27 cellular contexts compared by ENCODE assay signal in genomic region chr1:18629659-18630510, GRCh38. TPM values are rescaled to one million over a fixed set of nuclear protein-coding genes. Genes with fewer than 3 reads are reported as not detected.
DNase-seq lines count a peak whose midpoint lies in the region; ATAC-seq, FAIRE-seq and TF ChIP-seq lines count a peak whose summit lies in the region.
"Had no signal": no experiment of that assay in that cellular context is flagged by ENCODE, and none has a peak within 500 bp of the region (broad histone marks: within the 10 kb centered on the region; RNA-seq: fewer than 3 reads in every experiment).

No MANE protein-coding gene starts in this region.

- H4K20me1 ChIP-seq in H1 (replicated peaks in 1 of 2; ENCODE audit: control insufficient read depth in 1 of 2, insufficient read depth in 2 of 2, low read length in 2 of 2) (peaks cover 7 to 19% of the 10 kb centered on the region in 2 experiments), hepatocyte (ENCODE audit: insufficient read depth, poor library complexity, severe bottlenecking) (no peaks in the 10 kb centered on the region)

- no peak overlapping the region for H3K23ac ChIP-seq in H1 (ENCODE audit: insufficient read length)

- H3K9ac ChIP-seq in H1 (replicated peaks in 1 of 4; ENCODE audit: extremely low read depth in 1 of 4, low read depth in 3 of 4, low read length in 3 of 4): no peak overlapping the region

- H3K4me1 Mint-ChIP-seq in activated naive CD8-positive, alpha-beta T cell treated with anti-CD3 and anti-CD28 coated beads, Interleukin-2, amount 10 ng/mL, durations not matched to agents 7 days and 5 days: peaks cover 4% of the 10 kb centered on the region
- peaks cover 12% of the 10 kb centered on the region for H3K4me1 Mint-ChIP-seq in activated naive CD8-positive, alpha-beta T cell treated with anti-CD3 and anti-CD28 coated beads, Interleukin-2, amount 50 U/mL, for 24 hours
- peaks cover 35% of the 10 kb centered on the region for H3K4me1 Mint-ChIP-seq in nephron
- H3K4me1 Mint-ChIP-seq: activated B cell treated with CpG ODN at 0.5 μM for 24 hours had no signal

- TF ChIP-seq EP300 in H1 (IDR thresholded peaks at IDR 0.05; ENCODE audit: borderline replicate concordance in 1 of 2, low read depth in 2 of 2, low read length in 2 of 2): no peak

- no peak overlapping the region for H2BK12ac ChIP-seq in H1 (ENCODE audit: low read depth, low read length)

- H3K27ac ChIP-seq in H1 (ENCODE audit: low read depth, low read length): no peak overlapping the region
- H3K27ac ChIP-seq in foreskin keratinocyte: no peak overlapping the region
- H3K27ac ChIP-seq in hepatocyte: no peak overlapping the region
- H3K27ac ChIP-seq: C4-2B, neutrophil, suprapubic skin had no signal

- peaks cover 71 to 95% (median 90%) of the 10 kb centered on the region in 4 experiments for H3K27me3 ChIP-seq in H1 (replicated peaks in 1 of 4; ENCODE audit: control insufficient read depth in 3 of 4, extremely low read depth in 1 of 4, insufficient read depth in 3 of 4, low read length in 3 of 4)
- H3K27me3 ChIP-seq in foreskin keratinocyte: peaks cover 99% of the 10 kb centered on the region
- H3K27me3 ChIP-seq in hepatocyte: peaks cover 97% of the 10 kb centered on the region

- H3K14ac ChIP-seq in H1 (ENCODE audit: insufficient read length): no peak overlapping the region

- peak overlapping the region; percentile 93 for H3K18ac ChIP-seq in H1 (ENCODE audit: extremely low read depth, low read length)

- H2AFZ ChIP-seq in H1 (ENCODE audit: low read length) (no peak overlapping the region), hepatocyte (no peak overlapping the region)

- H3K9me3 Mint-ChIP-seq in activated naive CD8-positive, alpha-beta T cell treated with anti-CD3 and anti-CD28 coated beads, Interleukin-2, amount 10 ng/mL, durations not matched to agents 7 days and 5 days: no peaks in the 10 kb centered on the region
- H3K9me3 Mint-ChIP-seq in activated naive CD8-positive, alpha-beta T cell treated with anti-CD3 and anti-CD28 coated beads, Interleukin-2, amount 50 U/mL, for 24 hours: no peaks in the 10 kb centered on the region
- no peaks in the 10 kb centered on the region for H3K9me3 Mint-ChIP-seq in nephron
- H3K9me3 Mint-ChIP-seq: activated B cell treated with CpG ODN at 0.5 μM for 24 hours; activated CD4-positive, alpha-beta memory T cell treated with anti-CD3 and anti-CD28 coated beads, Interleukin-2, amount 10 ng/mL, durations not matched to agents 7 days and 5 days; activated T-cell treated with anti-CD3 and anti-CD28 coated beads, Interleukin-2, amount 50 U/mL, for 24 hours; stimulated activated effector memory CD8-positive, alpha-beta T cell treated with anti-CD3 and anti-CD28 coated beads, Interleukin-12 subunit alpha, Interleukin-12 subunit beta, amount 100 ng/mL, for 72 hours had no signal

- H3K36me3 ChIP-seq in H1 (ENCODE audit: control insufficient read depth in 2 of 4, insufficient read depth in 4 of 4, low read length in 3 of 4) (no peaks in the 10 kb centered on the region), hepatocyte (replicated peaks; ENCODE audit: insufficient read depth, low read depth) (no peaks in the 10 kb centered on the region)
- H3K36me3 ChIP-seq: HAP-1, neutrophil, suprapubic skin had no signal

- H3K23me2 ChIP-seq in H1 (ENCODE audit: low read depth, low read length): peaks cover 20% of the 10 kb centered on the region; the same call in 1 of the 2 replicates

- TF ChIP-seq CTCF in H1 (IDR thresholded peaks at IDR 0.05; ENCODE audit: control extremely low read depth in 1 of 3, insufficient read depth in 1 of 3, low read depth in 1 of 3, low read length in 3 of 3) (no peak), nephron (IDR thresholded peaks at IDR 0.05; ENCODE audit: unreplicated experiment in 3 of 3) (no peak), foreskin keratinocyte (conservative IDR thresholded peaks at IDR 0.05) (no peak), hepatocyte (IDR thresholded peaks at IDR 0.05; ENCODE audit: poor library complexity) (no peak)

- ATAC-seq in activated naive CD8-positive, alpha-beta T cell treated with anti-CD3 and anti-CD28 coated beads, Interleukin-2, amount 10 ng/mL, durations not matched to agents 7 days and 5 days (ENCODE audit: low read depth): no peak
- ATAC-seq in activated naive CD8-positive, alpha-beta T cell treated with anti-CD3 and anti-CD28 coated beads, Interleukin-2, amount 50 U/mL, for 24 hours: no peak
- no peak for ATAC-seq in foreskin keratinocyte
- ATAC-seq: esophagus mucosa; left lobe of liver; stimulated activated effector memory CD8-positive, alpha-beta T cell treated with anti-CD3 and anti-CD28 coated beads, Interleukin-12 subunit alpha, Interleukin-12 subunit beta, amount 100 ng/mL, for 72 hours had no signal

- H2BK20ac ChIP-seq in H1 (ENCODE audit: low read length): no peak overlapping the region

- 3% methylated on average over 39 of the region's 39 CpGs; no CpG with 5 or more reads in 1 of the 2 experiments for WGBS in H1 (ENCODE audit: extremely low coverage in 1 of 2, insufficient coverage in 1 of 2, insufficient read length in 1 of 2, insufficient replicate concordance in 2 of 2, low coverage in 1 of 2, low lambda C conversion rate in 2 of 2, missing lambda C conversion rate in 1 of 2), 2 experiments
- WGBS in hepatocyte (ENCODE audit: low lambda C conversion rate, missing lambda C conversion rate): 9% methylated on average over 38 of the region's 39 CpGs

- no peak overlapping the region for H2BK120ac ChIP-seq in H1 (replicated peaks; ENCODE audit: low read depth, low read length)

- TF ChIP-seq RAD21 in H1 (IDR thresholded peaks at IDR 0.05 in 1 of 2, conservative IDR thresholded peaks at IDR 0.05 in 1 of 2; ENCODE audit: low read depth in 2 of 2, low read length in 2 of 2): no peak

- H3K79me2 ChIP-seq in H1 (ENCODE audit: control insufficient read depth in 1 of 2, insufficient read depth in 2 of 2, low read length in 2 of 2): no peaks in the 10 kb centered on the region
- no peaks in the 10 kb centered on the region for H3K79me2 ChIP-seq in hepatocyte

- H3K4me3 ChIP-seq in H1 (ENCODE audit: extremely low read depth in 1 of 4, insufficient read depth in 2 of 4, low read depth in 3 of 4, low read length in 4 of 4) (peak overlapping the region; percentile 12 to 61 (median 37); a peak in 5 of 8 replicates), hepatocyte (no peak overlapping the region)
- H3K4me3 ChIP-seq: HAP-1, suprapubic skin had no signal

- no peak overlapping the region for H2BK15ac ChIP-seq in H1 (ENCODE audit: low read length)

- no peak for DNase-seq in activated naive CD8-positive, alpha-beta T cell treated with anti-CD3 and anti-CD28 coated beads, Interleukin-2, amount 10 ng/mL, durations not matched to agents 7 days and 5 days
- DNase-seq in activated naive CD8-positive, alpha-beta T cell treated with anti-CD3 and anti-CD28 coated beads, Interleukin-2, amount 50 U/mL, for 24 hours: no peak
- DNase-seq in H1 (ENCODE audit: low read depth in 1 of 2, low spot score in 2 of 2) (peak in 1 of 2 experiments; percentile 67), foreskin keratinocyte (no peak), D341Med (ENCODE audit: low spot score) (no peak), hepatocyte (ENCODE audit: low spot score) (no peak), activated gamma-delta T cell (lab: John Stamatoyannopoulos, UW) (no peak)
- DNase-seq: activated B cell treated with CpG ODN at 0.5 μM for 24 hours; activated CD4-positive, alpha-beta memory T cell treated with anti-CD3 and anti-CD28 coated beads, Interleukin-2, amount 10 ng/mL, durations not matched to agents 7 days and 5 days; activated T-cell treated with anti-CD3 and anti-CD28 coated beads, Interleukin-2, amount 50 U/mL, for 24 hours; effector CD4-positive, alpha-beta T cell; NCI-H146; RPMI8226; small intestine; stimulated activated CD4-positive, alpha-beta T cell treated with anti-CD3 and anti-CD28 coated beads, Interleukin-2, amount 100 ng/mL, for 24 hours; T1000 had no signal

- TF ChIP-seq POLR2A in H1 (IDR thresholded peaks at IDR 0.05; ENCODE audit: control extremely low read depth in 1 of 2, low read depth in 2 of 2, low read length in 2 of 2): no peak

- H3K56ac ChIP-seq in H1 (replicated peaks; ENCODE audit: insufficient read length, low read depth, low read length): no peak overlapping the region

- H3K79me1 ChIP-seq in H1 (ENCODE audit: low read depth, low read length): no peaks in the 10 kb centered on the region

- no peak overlapping the region for H2BK5ac ChIP-seq in H1 (ENCODE audit: low read depth, low read length)

- H3K9me2 ChIP-seq in hepatocyte (replicated peaks; ENCODE audit: insufficient read depth): no peaks in the 10 kb centered on the region

- CTCF ChIA-PET in H1 (lab: Charles Lee; ENCODE audit: partially characterized antibody): interaction anchor here (1.1 to 2.3 kb wide), 8 partner anchors 9 to 195 kb away, joined by 3 to 10 read pairs (median 6); no protein-coding TSS in a partner anchor

- H3K9me3 ChIP-seq in H1 (ENCODE audit: insufficient read depth in 2 of 2, low read depth in 1 of 2, low read length in 1 of 2) (no peaks in the 10 kb centered on the region), hepatocyte (ENCODE audit: low read depth) (no peaks in the 10 kb centered on the region)
- H3K9me3 ChIP-seq: HAP-1, neutrophil, suprapubic skin had no signal

- no peak overlapping the region for H4K5ac ChIP-seq in H1 (ENCODE audit: insufficient read length, low read depth, low read length)

- peaks cover 88% of the 10 kb centered on the region for H3K27me3 Mint-ChIP-seq in activated naive CD8-positive, alpha-beta T cell treated with anti-CD3 and anti-CD28 coated beads, Interleukin-2, amount 10 ng/mL, durations not matched to agents 7 days and 5 days
- H3K27me3 Mint-ChIP-seq in activated naive CD8-positive, alpha-beta T cell treated with anti-CD3 and anti-CD28 coated beads, Interleukin-2, amount 50 U/mL, for 24 hours: peaks cover 87% of the 10 kb centered on the region
- peaks cover 100% of the 10 kb centered on the region for H3K27me3 Mint-ChIP-seq in nephron (ENCODE audit: low read depth)

- FAIRE-seq in H1 (lab: Jason Lieb, UNC): no peak
- FAIRE-seq: small intestine, urothelium cell line had no signal

- H3K4me1 ChIP-seq in H1 (replicated peaks in 1 of 4; ENCODE audit: control insufficient read depth in 3 of 4, insufficient read depth in 4 of 4, low read length in 3 of 4) (peaks cover 12 to 39% (median 29%) of the 10 kb centered on the region in 4 experiments), foreskin keratinocyte (no peaks in the 10 kb centered on the region), hepatocyte (ENCODE audit: insufficient read depth) (no peaks in the 10 kb centered on the region)
- H3K4me1 ChIP-seq: HAP-1 had no signal

- H4K8ac ChIP-seq in H1 (ENCODE audit: extremely low read depth, insufficient read depth, low read length): peak overlapping the region; percentile 18

- H3K4ac ChIP-seq in H1 (replicated peaks; ENCODE audit: insufficient read length, low read depth, low read length): no peak overlapping the region

- no peak overlapping the region for H3K4me3 Mint-ChIP-seq in activated naive CD8-positive, alpha-beta T cell treated with anti-CD3 and anti-CD28 coated beads, Interleukin-2, amount 10 ng/mL, durations not matched to agents 7 days and 5 days
- H3K4me3 Mint-ChIP-seq in activated naive CD8-positive, alpha-beta T cell treated with anti-CD3 and anti-CD28 coated beads, Interleukin-2, amount 50 U/mL, for 24 hours: no peak overlapping the region
- H3K4me3 Mint-ChIP-seq in nephron: peak overlapping the region; percentile 68 to 90 (median 83)
- H3K4me3 Mint-ChIP-seq: activated B cell treated with CpG ODN at 0.5 μM for 24 hours; activated CD4-positive, alpha-beta memory T cell treated with anti-CD3 and anti-CD28 coated beads, Interleukin-2, amount 10 ng/mL, durations not matched to agents 7 days and 5 days; stimulated activated effector memory CD8-positive, alpha-beta T cell treated with anti-CD3 and anti-CD28 coated beads, Interleukin-12 subunit alpha, Interleukin-12 subunit beta, amount 100 ng/mL, for 72 hours had no signal

- H3K27ac Mint-ChIP-seq in activated naive CD8-positive, alpha-beta T cell treated with anti-CD3 and anti-CD28 coated beads, Interleukin-2, amount 10 ng/mL, durations not matched to agents 7 days and 5 days: peak overlapping the region; percentile 34
- H3K27ac Mint-ChIP-seq in activated naive CD8-positive, alpha-beta T cell treated with anti-CD3 and anti-CD28 coated beads, Interleukin-2, amount 50 U/mL, for 24 hours: no peak overlapping the region
- H3K27ac Mint-ChIP-seq in nephron: peak overlapping the region in 1 of 3 experiments; percentile 55
- H3K27ac Mint-ChIP-seq: activated B cell treated with CpG ODN at 0.5 μM for 24 hours; activated T-cell treated with anti-CD3 and anti-CD28 coated beads, Interleukin-2, amount 50 U/mL, for 24 hours; stimulated activated effector memory CD8-positive, alpha-beta T cell treated with anti-CD3 and anti-CD28 coated beads, Interleukin-12 subunit alpha, Interleukin-12 subunit beta, amount 100 ng/mL, for 72 hours had no signal

- H3K36me3 Mint-ChIP-seq in activated naive CD8-positive, alpha-beta T cell treated with anti-CD3 and anti-CD28 coated beads, Interleukin-2, amount 10 ng/mL, durations not matched to agents 7 days and 5 days: peaks cover 6% of the 10 kb centered on the region
- H3K36me3 Mint-ChIP-seq in activated naive CD8-positive, alpha-beta T cell treated with anti-CD3 and anti-CD28 coated beads, Interleukin-2, amount 50 U/mL, for 24 hours (ENCODE audit: low read depth): no peaks in the 10 kb centered on the region
- no peaks in the 10 kb centered on the region for H3K36me3 Mint-ChIP-seq in nephron (ENCODE audit: low read depth)
- H3K36me3 Mint-ChIP-seq: stimulated activated effector memory CD8-positive, alpha-beta T cell treated with anti-CD3 and anti-CD28 coated beads, Interleukin-12 subunit alpha, Interleukin-12 subunit beta, amount 100 ng/mL, for 72 hours had no signal

- H4K91ac ChIP-seq in H1 (replicated peaks; ENCODE audit: insufficient read length, low read length): no peak overlapping the region

- H3K4me2 ChIP-seq in H1 (ENCODE audit: insufficient read depth in 1 of 2, low read depth in 2 of 2, low read length in 2 of 2): peak overlapping the region; percentile 86 to 92
- H3K4me2 ChIP-seq in hepatocyte: no peak overlapping the region

- POLR2A ChIA-PET in activated naive CD8-positive, alpha-beta T cell treated with anti-CD3 and anti-CD28 coated beads, Interleukin-2, amount 10 ng/mL, durations not matched to agents 7 days and 5 days (lab: Charles Lee): no interaction called here
- POLR2A ChIA-PET in H1 (lab: Charles Lee; ENCODE audit: partially characterized antibody): interaction anchor here (1.1 to 9.2 kb wide), 3 partner anchors 9 to 26 kb away, joined by 3 to 56 read pairs (median 12); no protein-coding TSS in a partner anchor

- H2AK5ac ChIP-seq in H1 (ENCODE audit: low read depth, low read length): no peak overlapping the region

RNA-seq across cellular contexts. Expression of gene PAX7, which starts 0.8 kb away (rescaled TPM):
- total RNA-seq in activated naive CD8-positive, alpha-beta T cell treated with anti-CD3 and anti-CD28 coated beads, Interleukin-2, amount 10 ng/mL, durations not matched to agents 7 days and 5 days: not detected
- total RNA-seq in H1 (2021; fragmentation: NEBNext Ultra II Directional; extraction: Animal tissue kit (Norgen Biotek cat#: 25700)): not detected in 2 replicates
- polyA plus RNA-seq in H1 (2011; rRNA removed) (0.02 TPM in 1 of 2 replicates, not detected in the other), foreskin keratinocyte (not detected in 2 replicates), hepatocyte (not detected in 2 replicates)
- 0.03 TPM for polyA plus RNA-seq in H1 (2011; cell fraction: cytosol; rRNA removed)
- 0.03 TPM for polyA plus RNA-seq in H1 (2011; cell fraction: nucleus; rRNA removed)
- 0.03 to 0.08 TPM in 2 of 4 replicates, not detected in the others for polyA plus RNA-seq in H1 (2012, experiment 1 of 2)
- polyA plus RNA-seq in H1 (2012, experiment 2 of 2): 0.07 TPM
- polyA plus RNA-seq in H1 (2013, experiment 1 of 2): 0.02 TPM
- polyA plus RNA-seq in H1 (2013, experiment 2 of 2): 0.02 TPM
- 0.13 TPM in 1 of 2 replicates, not detected in the other for polyA minus RNA-seq in H1 (2011; rRNA and poly(A)+ RNA removed)
- not detected for polyA minus RNA-seq in H1 (2011; cell fraction: cytosol; rRNA and poly(A)+ RNA removed)
- polyA minus RNA-seq in H1 (2011; cell fraction: nucleus; rRNA and poly(A)+ RNA removed): 0.40 TPM
- total RNA-seq in foreskin keratinocyte (not detected in 2 replicates), hepatocyte (not detected in 2 replicates)
- total RNA-seq: activated B cell treated with CpG ODN at 0.5 μM for 24 hours; activated CD4-positive, alpha-beta memory T cell treated with anti-CD3 and anti-CD28 coated beads, Interleukin-2, amount 10 ng/mL, durations not matched to agents 7 days and 5 days; esophagus mucosa; HT-29; left lobe of liver; mononuclear cell had no signal

Comparison
In these comparisons a context has a peak if more than half of its experiments do, and no peak if none do; other contexts are left out.
1. H3K4me3 Mint-ChIP-seq: peak in nephron (3 of 3); none in activated naive CD8-positive, alpha-beta T cell treated with anti-CD3 and anti-CD28 coated beads, Interleukin-2, amount 10 ng/mL, durations not matched to agents 7 days and 5 days (single experiment) and activated naive CD8-positive, alpha-beta T cell treated with anti-CD3 and anti-CD28 coated beads, Interleukin-2, amount 50 U/mL, for 24 hours (single experiment).